Comparison of ENCODE assay signal across 14 cellular contexts in the genomic region with DNA sequence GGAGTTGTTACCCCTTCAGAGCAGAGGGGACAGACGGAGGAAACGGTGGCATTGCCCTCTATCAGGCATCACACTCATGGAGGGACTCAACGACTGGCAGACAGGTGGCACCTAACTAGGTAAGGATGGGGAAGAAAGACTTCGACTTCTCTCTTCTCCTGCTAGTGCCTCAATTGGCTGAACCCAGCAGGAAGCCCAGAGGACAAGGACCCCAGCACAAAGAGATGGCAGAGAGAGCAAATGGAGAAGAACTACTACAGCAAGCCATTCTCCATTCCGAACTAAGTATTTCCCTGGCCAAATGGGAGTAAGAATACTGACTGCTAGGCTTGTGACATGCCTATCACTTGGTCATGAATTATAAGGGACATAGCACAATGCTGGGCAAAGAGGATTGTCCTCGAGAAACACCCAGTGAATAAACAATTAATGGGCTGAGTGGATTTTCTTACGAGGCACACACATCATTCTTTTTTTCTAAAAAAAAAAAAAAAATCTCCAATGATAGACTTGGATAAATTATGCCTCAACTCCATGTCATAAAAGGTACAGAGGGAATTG. TPM values are rescaled to one million over a fixed set of nuclear protein-coding genes. Genes with fewer than 3 reads are reported as not detected.
A peak's percentile ranks its signal among the peaks of the same experiment; 100 is the strongest.
DNase-seq lines count a peak whose midpoint lies in the region; ATAC-seq and TF ChIP-seq lines count a peak whose summit lies in the region.
"Had no signal": no experiment of that assay in that cellular context is flagged by ENCODE, and none has a peak within 500 bp of the region (broad histone marks: within the 10 kb centered on the region; RNA-seq: fewer than 3 reads in every experiment).

No MANE protein-coding gene starts in this region.

- TF ChIP-seq CTCF in brain (conservative IDR thresholded peaks at IDR 0.05) = no peak

- H3K4me3 Mint-ChIP-seq in stimulated activated naive CD8-positive, alpha-beta T cell treated with anti-CD3 and anti-CD28 coated beads, Interleukin-15, amount 100 ng/mL, for 72 hours = no peak overlapping the region
- H3K4me3 Mint-ChIP-seq in brain = no peak overlapping the region
- H3K4me3 Mint-ChIP-seq: CD4-positive, alpha-beta T cell; H9 had no signal

- H3K27me3 Mint-ChIP-seq in stimulated activated naive CD8-positive, alpha-beta T cell treated with anti-CD3 and anti-CD28 coated beads, Interleukin-15, amount 100 ng/mL, for 72 hours = peaks cover 23% of the 10 kb centered on the region
- H3K27me3 Mint-ChIP-seq in brain = peaks cover 18% of the 10 kb centered on the region

- ATAC-seq in stimulated activated naive CD8-positive, alpha-beta T cell treated with anti-CD3 and anti-CD28 coated beads, Interleukin-15, amount 100 ng/mL, for 72 hours = no peak
- no peak for ATAC-seq in stimulated activated naive CD8-positive, alpha-beta T cell treated with anti-CD3 and anti-CD28 coated beads, Interleukin-15, Interleukin-2, amounts not matched to agents 100 U/mL and 50 U/mL, for 24 hours
- ATAC-seq: HepG2 had no signal

- no peaks in the 10 kb centered on the region for H3K36me3 Mint-ChIP-seq in brain

- no peak for DNase-seq in stimulated activated naive CD8-positive, alpha-beta T cell treated with anti-CD3 and anti-CD28 coated beads, Interleukin-15, amount 100 ng/mL, for 72 hours
- no peak for DNase-seq in stimulated activated naive CD8-positive, alpha-beta T cell treated with anti-CD3 and anti-CD28 coated beads, Interleukin-15, Interleukin-2, amounts not matched to agents 100 U/mL and 50 U/mL, for 24 hours
- DNase-seq in pons (ENCODE audit: low spot score) (peak; percentile 80), activated gamma-delta T cell treated with Interleukin-2 at 50 U/mL for 16 hours (no peak), LoVo (ENCODE audit: low spot score) (no peak)
- DNase-seq in stimulated activated CD4-positive, alpha-beta T cell treated with anti-CD3 and anti-CD28 coated beads, Interleukin-4, amount 100 ng/mL, for 24 hours = no peak
- DNase-seq: ACHN; CD4-positive, alpha-beta T cell; DMS153; DMS79 treated with DMSO at 0.1 percent for 48 hours; GF-D8; H9 had no signal

- peaks cover 3 to 15% of the 10 kb centered on the region in 2 donors for H3K9me3 Mint-ChIP-seq in stimulated activated naive CD8-positive, alpha-beta T cell treated with anti-CD3 and anti-CD28 coated beads, Interleukin-15, amount 100 ng/mL, for 72 hours
- H3K9me3 Mint-ChIP-seq in brain = peaks cover 3 to 11% (median 7%) of the 10 kb centered on the region in 5 experiments

- peak overlapping the region; percentile 21 to 34 for H3K27ac Mint-ChIP-seq in stimulated activated naive CD8-positive, alpha-beta T cell treated with anti-CD3 and anti-CD28 coated beads, Interleukin-15, amount 100 ng/mL, for 72 hours
- H3K27ac Mint-ChIP-seq in brain = peak overlapping the region in 3 of 5 experiments; percentile 15 to 37 (median 35)
- H3K27ac Mint-ChIP-seq: CD4-positive, alpha-beta T cell; H9 had no signal

- H3K4me1 Mint-ChIP-seq in stimulated activated naive CD8-positive, alpha-beta T cell treated with anti-CD3 and anti-CD28 coated beads, Interleukin-15, amount 100 ng/mL, for 72 hours = peaks cover 23% of the 10 kb centered on the region
- peaks cover 48% of the 10 kb centered on the region for H3K4me1 Mint-ChIP-seq in brain

RNA-seq across cellular contexts. Expression of a gene that starts 35.3 kb away (rescaled TPM):
- polyA plus RNA-seq in brain (ENCODE audit: insufficient read depth, low read depth, low replicate concordance) = 9.2 TPM
